In genomic region chr10:3865565-3865964, GRCh38 we compare ENCODE assay signal across 16 cellular contexts.
DNase-seq lines count a peak whose midpoint lies in the region; ATAC-seq lines count a peak whose summit lies in the region.
"Had no signal": no experiment of that assay in that cellular context is flagged by ENCODE, and none has a peak within 500 bp of the region (broad histone marks: within the 10 kb centered on the region; RNA-seq: fewer than 3 reads in every experiment).

No MANE protein-coding gene starts in this region.

- H3K9me3 Mint-ChIP-seq in activated T-cell treated with anti-CD3 and anti-CD28 coated beads, Interleukin-2, amount 50 U/mL, for 4 hours: no peaks in the 10 kb centered on the region
- no peaks in the 10 kb centered on the region for H3K9me3 Mint-ChIP-seq in stimulated activated memory B cell treated with anti-CD40 and anti-IgM and Interleukin-4, amounts not matched to agents 10 μg/mL and 1 μg/mL and 100 μg/mL, for 72 hours
- H3K9me3 Mint-ChIP-seq: activated B cell treated with CpG ODN at 0.5 μM for 24 hours had no signal

- H3K27ac Mint-ChIP-seq in stimulated activated memory B cell treated with anti-CD40 and anti-IgM and Interleukin-4, amounts not matched to agents 10 μg/mL and 1 μg/mL and 100 μg/mL, for 72 hours: peak overlapping the region; percentile 84

- ATAC-seq in activated T-cell treated with anti-CD3 and anti-CD28 coated beads, Interleukin-2, amount 50 U/mL, for 4 hours: peak in 1 of 2 donors; percentile 10
- ATAC-seq in GM21423 (IDR thresholded peaks at IDR 0.05; ENCODE audit: unreplicated experiment) (peak; percentile 44), HG03558 (IDR thresholded peaks at IDR 0.05; ENCODE audit: extremely low read depth, unreplicated experiment) (peak; percentile 28)
- peak; percentile 69 for ATAC-seq in stimulated activated memory B cell treated with anti-CD40 and anti-IgM and Interleukin-4, amounts not matched to agents 10 μg/mL and 1 μg/mL and 100 μg/mL, for 72 hours
- ATAC-seq: right cardiac atrium had no signal

- H3K27me3 Mint-ChIP-seq in activated T-cell treated with anti-CD3 and anti-CD28 coated beads, Interleukin-2, amount 50 U/mL, for 4 hours (ENCODE audit: low read depth): no peaks in the 10 kb centered on the region
- H3K27me3 Mint-ChIP-seq in stimulated activated memory B cell treated with anti-CD40 and anti-IgM and Interleukin-4, amounts not matched to agents 10 μg/mL and 1 μg/mL and 100 μg/mL, for 72 hours: no peaks in the 10 kb centered on the region
- H3K27me3 Mint-ChIP-seq: activated B cell treated with CpG ODN at 0.5 μM for 24 hours had no signal

- peaks cover 53% of the 10 kb centered on the region for H3K4me1 Mint-ChIP-seq in activated T-cell treated with anti-CD3 and anti-CD28 coated beads, Interleukin-2, amount 50 U/mL, for 4 hours (ENCODE audit: low read depth)
- H3K4me1 Mint-ChIP-seq in stimulated activated memory B cell treated with anti-CD40 and anti-IgM and Interleukin-4, amounts not matched to agents 10 μg/mL and 1 μg/mL and 100 μg/mL, for 72 hours: peaks cover 55% of the 10 kb centered on the region

- H3K36me3 Mint-ChIP-seq in activated T-cell treated with anti-CD3 and anti-CD28 coated beads, Interleukin-2, amount 50 U/mL, for 4 hours (ENCODE audit: insufficient read depth): no peaks in the 10 kb centered on the region
- H3K36me3 Mint-ChIP-seq in stimulated activated memory B cell treated with anti-CD40 and anti-IgM and Interleukin-4, amounts not matched to agents 10 μg/mL and 1 μg/mL and 100 μg/mL, for 72 hours: no peaks in the 10 kb centered on the region

- no peak for DNase-seq in activated T-cell treated with anti-CD3 and anti-CD28 coated beads, Interleukin-2, amount 50 U/mL, for 4 hours
- DNase-seq in activated T-cell treated with anti-CD3 and anti-CD28 coated beads for 4 hours (no peak), cerebellum (ENCODE audit: low spot score) (no peak), T1000 (lab: John Stamatoyannopoulos, UW) (no peak), GM19240 (ENCODE audit: insufficient read length, low spot score) (no peak)
- DNase-seq: activated B cell treated with CpG ODN at 0.5 μM for 24 hours; EL; foreskin fibroblast; midbrain; NCI-H1417 treated with DMSO at 0.1 percent for 48 hours; NK-92 treated with Interleukin-12 subunit alpha and Interleukin-12 subunit beta, amount 100 ng/mL, for 24 hours; right cardiac atrium; SHP77 had no signal

- peak overlapping the region; percentile 22 for H3K4me3 Mint-ChIP-seq in activated T-cell treated with anti-CD3 and anti-CD28 coated beads, Interleukin-2, amount 50 U/mL, for 4 hours
- no peak overlapping the region for H3K4me3 Mint-ChIP-seq in stimulated activated memory B cell treated with anti-CD40 and anti-IgM and Interleukin-4, amounts not matched to agents 10 μg/mL and 1 μg/mL and 100 μg/mL, for 72 hours
- H3K4me3 Mint-ChIP-seq: activated B cell treated with CpG ODN at 0.5 μM for 24 hours had no signal
